8 cellular contexts compared by ENCODE assay signal in genomic region chr2:164620873-164621760, GRCh38. TPM values are rescaled to one million over a fixed set of nuclear protein-coding genes. Genes with fewer than 3 reads are reported as not detected.
DNase-seq lines count a peak whose midpoint lies in the region; ATAC-seq and TF ChIP-seq lines count a peak whose summit lies in the region.

GRB14 (minus strand) TSS chr2:164621482; CDS start chr2:164621309, 173 bp downstream.

- peak within 1 kb of the TSS; percentile 16 for H3K27ac Mint-ChIP-seq in osteocyte (ENCODE audit: unreplicated experiment)

- H3K9me3 Mint-ChIP-seq in osteocyte (ENCODE audit: unreplicated experiment) = no peaks in the 10 kb centered on the region

- peak; percentile 87 for ATAC-seq in SK-N-SH treated with all-trans-retinoic acid at 6 μM for 48 hours
- ATAC-seq in Right ventricle myocardium superior (ENCODE audit: poor library complexity) = peak; percentile 90
- no peak for ATAC-seq in HG03196 (IDR thresholded peaks at IDR 0.05; ENCODE audit: unreplicated experiment)
- ATAC-seq in HG03565 (IDR thresholded peaks at IDR 0.05; ENCODE audit: unreplicated experiment) = no peak
- no peak for ATAC-seq in HG02759 (IDR thresholded peaks at IDR 0.05; ENCODE audit: unreplicated experiment)

- POLR2A ChIA-PET in HEK293T (lab: Yijun Ruan, JAX) = interaction anchor here (1.7 kb wide), 1 partner anchor 8 kb away, joined by 4 read pairs; no protein-coding TSS in a partner anchor

- peaks cover 13% of the 10 kb centered on the region for H3K4me1 Mint-ChIP-seq in osteocyte (ENCODE audit: unreplicated experiment)

- intact Hi-C loops in Right ventricle myocardium superior (cut with DNase I) = no loop called here

- no peaks in the 10 kb centered on the region for H3K36me3 Mint-ChIP-seq in osteocyte (ENCODE audit: unreplicated experiment)

- no peak for TF ChIP-seq CTCF in osteocyte (IDR thresholded peaks at IDR 0.05)

- CTCF ChIA-PET in HEK293T (lab: Yijun Ruan, JAX) = no interaction called here

- H3K4me3 Mint-ChIP-seq in osteocyte (ENCODE audit: unreplicated experiment) = peak within 1 kb of the TSS; percentile 80

- DNase-seq in Ammon's horn (ENCODE audit: low spot score) = peak; percentile 3
- DNase-seq in HEK293T (ENCODE audit: extremely low spot score) = peak; percentile 70
- DNase-seq in Right ventricle myocardium superior = peak; percentile 66
- DNase-seq in osteocyte (ENCODE audit: extremely low spot score, unreplicated experiment) = no peak

- no peaks in the 10 kb centered on the region for H3K27me3 Mint-ChIP-seq in osteocyte (ENCODE audit: unreplicated experiment)

TF ChIP-seq in HEK293T, 16 proteins besides CTCF, POLR2A, EP300 and RAD21:
- TF ChIP-seq NFRKB (IDR thresholded peaks at IDR 0.05) (no peak), FOXA1 (IDR thresholded peaks at IDR 0.05) (no peak), L3MBTL2 (conservative IDR thresholded peaks at IDR 0.05) (0 out of 2 replicates have a peak, but pooled peaks have one; percentile 22), PKNOX1 (IDR thresholded peaks at IDR 0.05) (no peak), LEF1 (IDR thresholded peaks at IDR 0.05; ENCODE audit: borderline replicate concordance) (no peak)
TF ChIP-seq in HEK293T: peak in this region for 1.

TF ChIP-seq in SK-N-SH treated with all-trans-retinoic acid at 6 μM for 48 hours, 23 proteins besides CTCF, POLR2A, EP300 and RAD21:
- no peak for TF ChIP-seq CSDC2 (CRISPR knock-in tag; IDR thresholded peaks at IDR 0.05)
- TF ChIP-seq ZFP30 (CRISPR knock-in tag; IDR thresholded peaks at IDR 0.05) = no peak
- TF ChIP-seq BACH2 (CRISPR knock-in tag; IDR thresholded peaks at IDR 0.05; ENCODE audit: borderline replicate concordance) = no peak
- TF ChIP-seq PPARA (CRISPR knock-in tag; IDR thresholded peaks at IDR 0.05; ENCODE audit: borderline replicate concordance) = no peak
- no peak for TF ChIP-seq RARB (CRISPR knock-in tag; IDR thresholded peaks at IDR 0.05)
- TF ChIP-seq ZC3H10 (CRISPR knock-in tag; IDR thresholded peaks at IDR 0.05) = no peak
- no peak for TF ChIP-seq POU6F1 (CRISPR knock-in tag; IDR thresholded peaks at IDR 0.05; ENCODE audit: borderline replicate concordance, low read depth)
- no peak for TF ChIP-seq SNAI2 (CRISPR knock-in tag; IDR thresholded peaks at IDR 0.05)
- no peak for TF ChIP-seq TSHZ2 (CRISPR knock-in tag; IDR thresholded peaks at IDR 0.05)
- no peak for TF ChIP-seq GLIS3 (CRISPR knock-in tag; IDR thresholded peaks at IDR 0.05)
- TF ChIP-seq CSRNP3 (CRISPR knock-in tag; IDR thresholded peaks at IDR 0.05) = no peak
- TF ChIP-seq OSR1 (CRISPR knock-in tag; IDR thresholded peaks at IDR 0.05) = no peak
- TF ChIP-seq TCF4 (CRISPR knock-in tag; IDR thresholded peaks at IDR 0.05; ENCODE audit: borderline replicate concordance) = no peak
- TF ChIP-seq, protein P1, sequence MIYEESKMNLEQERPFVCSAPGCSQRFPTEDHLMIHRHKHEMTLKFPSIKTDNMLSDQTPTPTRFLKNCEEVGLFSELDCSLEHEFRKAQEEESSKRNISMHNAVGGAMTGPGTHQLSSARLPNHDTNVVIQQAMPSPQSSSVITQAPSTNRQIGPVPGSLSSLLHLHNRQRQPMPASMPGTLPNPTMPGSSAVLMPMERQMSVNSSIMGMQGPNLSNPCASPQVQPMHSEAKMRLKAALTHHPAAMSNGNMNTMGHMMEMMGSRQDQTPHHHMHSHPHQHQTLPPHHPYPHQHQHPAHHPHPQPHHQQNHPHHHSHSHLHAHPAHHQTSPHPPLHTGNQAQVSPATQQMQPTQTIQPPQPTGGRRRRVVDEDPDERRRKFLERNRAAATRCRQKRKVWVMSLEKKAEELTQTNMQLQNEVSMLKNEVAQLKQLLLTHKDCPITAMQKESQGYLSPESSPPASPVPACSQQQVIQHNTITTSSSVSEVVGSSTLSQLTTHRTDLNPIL (CRISPR knock-in tag; IDR thresholded peaks at IDR 0.05; ENCODE audit: low read depth) = no peak

RNA-seq across cellular contexts. Expression of gene GRB14, which starts in this region (rescaled TPM):
- 24.1 TPM for total RNA-seq in Right ventricle myocardium superior
- 0.83 and 2.5 TPM in 2 replicates for total RNA-seq in osteocyte

Comparison
In these comparisons a context has a peak if more than half of its experiments do, and no peak if none do; other contexts are left out.
1. ATAC-seq: peak in SK-N-SH treated with all-trans-retinoic acid at 6 μM for 48 hours (single experiment) and Right ventricle myocardium superior (single experiment); none in HG03196 (single experiment), HG03565 (single experiment) and HG02759 (single experiment).